1 cellular context compared by ENCODE assay signal in genomic region chr21:32727728-32728454, GRCh38.
TF ChIP-seq lines count a peak whose summit lies in the region.

Gene SYNJ1 (minus strand): TSS chr21:32728013. CDS start chr21:32726895, 1,118 bp downstream.

TF ChIP-seq in HEK293, 187 proteins besides CTCF, POLR2A, EP300 and RAD21 (continued from another document and continues in another):
- TF ChIP-seq REST (tag by site-specific recombination; IDR thresholded peaks at IDR 0.05): peak; percentile 100; the same call in 1 of the 2 replicates
- no peak for TF ChIP-seq ZNF623 (tag by site-specific recombination; IDR thresholded peaks at IDR 0.05)
- TF ChIP-seq, protein P1, sequence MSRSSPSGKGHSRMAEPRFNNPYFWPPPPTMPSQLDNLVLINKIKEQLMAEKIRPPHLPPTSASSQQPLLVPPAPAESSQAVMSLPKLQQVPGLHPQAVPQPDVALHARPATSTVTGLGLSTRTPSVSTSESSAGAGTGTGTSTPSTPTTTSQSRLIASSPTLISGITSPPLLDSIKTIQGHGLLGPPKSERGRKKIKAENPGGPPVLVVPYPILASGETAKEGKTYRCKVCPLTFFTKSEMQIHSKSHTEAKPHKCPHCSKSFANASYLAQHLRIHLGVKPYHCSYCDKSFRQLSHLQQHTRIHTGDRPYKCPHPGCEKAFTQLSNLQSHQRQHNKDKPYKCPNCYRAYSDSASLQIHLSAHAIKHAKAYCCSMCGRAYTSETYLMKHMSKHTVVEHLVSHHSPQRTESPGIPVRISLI (tag by site-specific recombination; IDR thresholded peaks at IDR 0.05): no peak
- no peak for TF ChIP-seq ZFP3 (tag by site-specific recombination; IDR thresholded peaks at IDR 0.05; ENCODE audit: low read depth)
- no peak for TF ChIP-seq ZNF169 (tag by site-specific recombination; IDR thresholded peaks at IDR 0.05)
- TF ChIP-seq TCF7L2 (IDR thresholded peaks at IDR 0.05; ENCODE audit: borderline replicate concordance, low read depth, low read length): no peak
- TF ChIP-seq ZNF449 (tag by site-specific recombination; IDR thresholded peaks at IDR 0.05): peak; percentile 51
- TF ChIP-seq, protein P2, sequence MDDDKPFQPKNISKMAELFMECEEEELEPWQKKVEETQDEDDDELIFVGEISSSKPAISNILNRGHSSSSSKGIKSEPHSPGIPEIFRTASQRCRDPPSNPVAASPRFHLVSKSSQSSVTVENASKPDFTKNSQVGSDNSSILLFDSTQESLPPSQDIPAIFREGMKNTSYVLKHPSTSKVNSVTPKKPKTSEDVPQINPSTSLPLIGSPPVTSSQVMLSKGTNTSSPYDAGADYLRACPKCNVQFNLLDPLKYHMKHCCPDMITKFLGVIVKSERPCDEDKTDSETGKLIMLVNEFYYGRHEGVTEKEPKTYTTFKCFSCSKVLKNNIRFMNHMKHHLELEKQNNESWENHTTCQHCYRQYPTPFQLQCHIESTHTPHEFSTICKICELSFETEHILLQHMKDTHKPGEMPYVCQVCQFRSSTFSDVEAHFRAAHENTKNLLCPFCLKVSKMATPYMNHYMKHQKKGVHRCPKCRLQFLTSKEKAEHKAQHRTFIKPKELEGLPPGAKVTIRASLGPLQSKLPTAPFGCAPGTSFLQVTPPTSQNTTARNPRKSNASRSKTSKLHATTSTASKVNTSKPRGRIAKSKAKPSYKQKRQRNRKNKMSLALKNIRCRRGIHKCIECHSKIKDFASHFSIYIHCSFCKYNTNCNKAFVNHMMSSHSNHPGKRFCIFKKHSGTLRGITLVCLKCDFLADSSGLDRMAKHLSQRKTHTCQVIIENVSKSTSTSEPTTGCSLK (tag by site-specific recombination; IDR thresholded peaks at IDR 0.05): no peak
- peak; percentile 32; the same call in 1 of the 2 replicates for TF ChIP-seq ZNF366 (tag by site-specific recombination; conservative IDR thresholded peaks at IDR 0.05)
- TF ChIP-seq ZNF621 (tag by site-specific recombination; IDR thresholded peaks at IDR 0.05): no peak
- no peak for TF ChIP-seq HIC1 (tag by site-specific recombination; IDR thresholded peaks at IDR 0.05)
- TF ChIP-seq ZNF433 (tag by site-specific recombination; IDR thresholded peaks at IDR 0.05; ENCODE audit: low read depth): no peak
- TF ChIP-seq ZNF211 (tag by site-specific recombination; IDR thresholded peaks at IDR 0.05; ENCODE audit: low read depth): no peak
- TF ChIP-seq PRDM1 (tag by site-specific recombination; IDR thresholded peaks at IDR 0.05): no peak
- peak; percentile 78; the same call in 1 of the 2 replicates for TF ChIP-seq ZNF391 (tag by site-specific recombination; IDR thresholded peaks at IDR 0.05; ENCODE audit: borderline replicate concordance, low read depth)
- peak; percentile 77 for TF ChIP-seq ZIC2 (tag by site-specific recombination; IDR thresholded peaks at IDR 0.05)
- TF ChIP-seq ZNF785 (tag by site-specific recombination; IDR thresholded peaks at IDR 0.05): no peak
- TF ChIP-seq ZNF571 (tag by site-specific recombination; IDR thresholded peaks at IDR 0.05): no peak
- TF ChIP-seq REPIN1 (tag by site-specific recombination; IDR thresholded peaks at IDR 0.05; ENCODE audit: low read depth): peak; percentile 37; the same call in 1 of the 2 replicates
- no peak for TF ChIP-seq GLI2 (tag by site-specific recombination; IDR thresholded peaks at IDR 0.05; ENCODE audit: borderline replicate concordance, low read depth)
- TF ChIP-seq ZNF202 (tag by site-specific recombination; IDR thresholded peaks at IDR 0.05; ENCODE audit: borderline replicate concordance): no peak
- peak; percentile 99 for TF ChIP-seq GLIS2 (tag by site-specific recombination; IDR thresholded peaks at IDR 0.05)
- TF ChIP-seq ZNF157 (tag by site-specific recombination; IDR thresholded peaks at IDR 0.05): no peak
- no peak for TF ChIP-seq ZNF521 (tag by site-specific recombination; IDR thresholded peaks at IDR 0.05)
- no peak for TF ChIP-seq SCRT2 (tag by site-specific recombination; IDR thresholded peaks at IDR 0.05)
- TF ChIP-seq SP7 (tag by site-specific recombination; IDR thresholded peaks at IDR 0.05): peak; percentile 88
- TF ChIP-seq ZNF274 (IDR thresholded peaks at IDR 0.05; ENCODE audit: low read length): no peak
- no peak for TF ChIP-seq ZNF274 (tag by site-specific recombination; IDR thresholded peaks at IDR 0.05; ENCODE audit: borderline replicate concordance)
- TF ChIP-seq HOXD13 (CRISPR knock-in tag; IDR thresholded peaks at IDR 0.05; ENCODE audit: borderline replicate concordance): no peak
- TF ChIP-seq, protein P3, sequence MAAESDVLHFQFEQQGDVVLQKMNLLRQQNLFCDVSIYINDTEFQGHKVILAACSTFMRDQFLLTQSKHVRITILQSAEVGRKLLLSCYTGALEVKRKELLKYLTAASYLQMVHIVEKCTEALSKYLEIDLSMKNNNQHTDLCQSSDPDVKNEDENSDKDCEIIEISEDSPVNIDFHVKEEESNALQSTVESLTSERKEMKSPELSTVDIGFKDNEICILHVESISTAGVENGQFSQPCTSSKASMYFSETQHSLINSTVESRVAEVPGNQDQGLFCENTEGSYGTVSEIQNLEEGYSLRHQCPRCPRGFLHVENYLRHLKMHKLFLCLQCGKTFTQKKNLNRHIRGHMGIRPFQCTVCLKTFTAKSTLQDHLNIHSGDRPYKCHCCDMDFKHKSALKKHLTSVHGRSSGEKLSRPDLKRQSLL (tag by site-specific recombination; IDR thresholded peaks at IDR 0.05): peak; percentile 8; the same call in 1 of the 2 replicates
- TF ChIP-seq ZNF155 (tag by site-specific recombination; IDR thresholded peaks at IDR 0.05): no peak
- peak; percentile 78; the same call in 1 of the 2 replicates for TF ChIP-seq ZNF394 (tag by site-specific recombination; IDR thresholded peaks at IDR 0.05; ENCODE audit: borderline replicate concordance)
- no peak for TF ChIP-seq ZNF114 (tag by site-specific recombination; IDR thresholded peaks at IDR 0.05)
- TF ChIP-seq ZNF341 (tag by site-specific recombination; IDR thresholded peaks at IDR 0.05; ENCODE audit: low read depth): peak; percentile 95
- TF ChIP-seq ZBTB20 (tag by site-specific recombination; IDR thresholded peaks at IDR 0.05): peak; percentile 51
- no peak for TF ChIP-seq YY2 (tag by site-specific recombination; IDR thresholded peaks at IDR 0.05)
- 0 out of 2 replicates have a peak, but pooled peaks have one; percentile 49 for TF ChIP-seq ZBTB7A (tag by site-specific recombination; IDR thresholded peaks at IDR 0.05; ENCODE audit: low read depth)
- TF ChIP-seq ZSCAN5A (tag by site-specific recombination; IDR thresholded peaks at IDR 0.05): peak; percentile 82
- peak; percentile 94 for TF ChIP-seq ZSCAN23 (tag by site-specific recombination; IDR thresholded peaks at IDR 0.05)
- TF ChIP-seq ZNF138 (tag by site-specific recombination; IDR thresholded peaks at IDR 0.05; ENCODE audit: borderline replicate concordance): no peak
- peak; percentile 68 for TF ChIP-seq ZNF324 (tag by site-specific recombination; IDR thresholded peaks at IDR 0.05)
- no peak for TF ChIP-seq OVOL3 (tag by site-specific recombination; IDR thresholded peaks at IDR 0.05)
- no peak for TF ChIP-seq RBAK (tag by site-specific recombination; IDR thresholded peaks at IDR 0.05)
- no peak for TF ChIP-seq ZNF248 (tag by site-specific recombination; IDR thresholded peaks at IDR 0.05)
- peak; percentile 94 for TF ChIP-seq ZNF423 (tag by site-specific recombination; IDR thresholded peaks at IDR 0.05)
- no peak for TF ChIP-seq ZNF132 (tag by site-specific recombination; IDR thresholded peaks at IDR 0.05; ENCODE audit: borderline replicate concordance)
- TF ChIP-seq ZNF335 (tag by site-specific recombination; conservative IDR thresholded peaks at IDR 0.05): peak; percentile 91
- TF ChIP-seq TRIM28 (IDR thresholded peaks at IDR 0.05; ENCODE audit: borderline replicate concordance, low read length): no peak; the same call in 1 of the 2 replicates
- TF ChIP-seq GLIS1 (tag by site-specific recombination; IDR thresholded peaks at IDR 0.05): peak; percentile 93
- TF ChIP-seq ZNF555 (tag by site-specific recombination; conservative IDR thresholded peaks at IDR 0.05): no peak
- peak; percentile 79 for TF ChIP-seq ZNF24 (tag by site-specific recombination; IDR thresholded peaks at IDR 0.05)
- TF ChIP-seq MZF1 (tag by site-specific recombination; IDR thresholded peaks at IDR 0.05; ENCODE audit: borderline replicate concordance): 0 out of 2 replicates have a peak, but pooled peaks have one; percentile 50
- TF ChIP-seq, protein P4, sequence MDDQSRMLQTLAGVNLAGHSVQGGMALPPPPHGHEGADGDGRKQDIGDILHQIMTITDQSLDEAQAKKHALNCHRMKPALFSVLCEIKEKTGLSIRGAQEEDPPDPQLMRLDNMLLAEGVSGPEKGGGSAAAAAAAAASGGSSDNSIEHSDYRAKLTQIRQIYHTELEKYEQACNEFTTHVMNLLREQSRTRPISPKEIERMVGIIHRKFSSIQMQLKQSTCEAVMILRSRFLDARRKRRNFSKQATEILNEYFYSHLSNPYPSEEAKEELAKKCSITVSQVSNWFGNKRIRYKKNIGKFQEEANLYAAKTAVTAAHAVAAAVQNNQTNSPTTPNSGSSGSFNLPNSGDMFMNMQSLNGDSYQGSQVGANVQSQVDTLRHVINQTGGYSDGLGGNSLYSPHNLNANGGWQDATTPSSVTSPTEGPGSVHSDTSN (CRISPR knock-in tag; IDR thresholded peaks at IDR 0.05): peak; percentile 48; the same call in 1 of the 2 replicates
- TF ChIP-seq ZNF10 (tag by site-specific recombination; IDR thresholded peaks at IDR 0.05): peak; percentile 63; the same call in 1 of the 2 replicates
- no peak for TF ChIP-seq ZNF354C (tag by site-specific recombination; IDR thresholded peaks at IDR 0.05; ENCODE audit: borderline replicate concordance, low read depth)
- TF ChIP-seq ZNF214 (tag by site-specific recombination; IDR thresholded peaks at IDR 0.05; ENCODE audit: borderline replicate concordance): no peak
- TF ChIP-seq ZBTB48 (tag by site-specific recombination; IDR thresholded peaks at IDR 0.05): no peak; the same call in 1 of the 2 replicates
- TF ChIP-seq ZNF174 (tag by site-specific recombination; IDR thresholded peaks at IDR 0.05): no peak
- TF ChIP-seq GLI4 (tag by site-specific recombination; IDR thresholded peaks at IDR 0.05): peak; percentile 49; the same call in 1 of the 2 replicates
